ENCODE assay signal across 1 cellular context in the genomic region with DNA sequence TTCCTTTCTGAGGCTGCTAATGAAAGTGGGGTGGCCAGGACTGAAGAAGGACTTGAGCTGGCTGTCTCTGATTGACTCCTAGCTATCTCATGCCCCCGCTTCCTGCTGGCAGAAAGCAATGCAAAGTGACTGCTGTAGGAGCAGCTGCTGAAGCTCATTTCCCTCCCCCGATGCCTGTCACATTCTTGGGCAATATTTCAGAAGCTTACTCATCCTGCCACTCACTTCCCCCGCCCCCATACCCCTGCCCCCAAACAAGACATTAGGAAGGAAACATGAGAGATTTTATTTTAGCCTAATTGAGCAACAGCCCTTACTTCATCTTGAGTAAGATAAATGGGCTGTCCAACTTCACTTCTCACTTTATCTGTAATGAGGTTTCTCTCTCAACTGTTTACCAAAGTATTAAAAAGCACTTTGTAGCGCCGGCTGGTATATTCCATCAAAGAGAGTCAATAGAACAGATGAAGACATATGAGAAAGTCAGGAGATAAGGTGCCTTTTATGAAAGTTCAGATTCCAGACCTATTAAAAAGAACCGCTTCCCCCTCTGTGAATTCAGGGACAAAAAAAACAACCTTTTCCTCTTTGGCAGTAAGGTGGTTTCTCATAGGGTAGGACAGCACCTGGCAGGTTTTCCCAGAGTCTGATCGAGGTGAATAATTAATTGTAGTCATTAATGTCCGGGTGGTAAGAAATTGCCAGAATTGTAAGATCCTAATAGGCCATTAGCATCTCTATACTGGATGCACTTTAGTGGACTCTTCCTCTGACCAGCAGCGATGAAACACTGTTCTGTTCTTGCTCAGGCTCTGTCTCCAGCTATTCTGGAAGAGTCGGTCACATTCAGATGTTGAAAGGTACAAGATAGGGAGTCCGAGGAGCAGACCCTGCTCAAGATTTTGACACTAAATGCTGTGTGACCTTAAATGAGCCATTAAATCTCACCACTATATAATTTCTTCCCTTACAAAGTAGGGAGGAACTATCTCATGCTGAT.
TF ChIP-seq lines count a peak whose summit lies in the region.

No MANE protein-coding gene starts in this region.

TF ChIP-seq in K562, 482 proteins besides CTCF, POLR2A, EP300 and RAD21 (continued from another document):
- TF ChIP-seq, protein P1, sequence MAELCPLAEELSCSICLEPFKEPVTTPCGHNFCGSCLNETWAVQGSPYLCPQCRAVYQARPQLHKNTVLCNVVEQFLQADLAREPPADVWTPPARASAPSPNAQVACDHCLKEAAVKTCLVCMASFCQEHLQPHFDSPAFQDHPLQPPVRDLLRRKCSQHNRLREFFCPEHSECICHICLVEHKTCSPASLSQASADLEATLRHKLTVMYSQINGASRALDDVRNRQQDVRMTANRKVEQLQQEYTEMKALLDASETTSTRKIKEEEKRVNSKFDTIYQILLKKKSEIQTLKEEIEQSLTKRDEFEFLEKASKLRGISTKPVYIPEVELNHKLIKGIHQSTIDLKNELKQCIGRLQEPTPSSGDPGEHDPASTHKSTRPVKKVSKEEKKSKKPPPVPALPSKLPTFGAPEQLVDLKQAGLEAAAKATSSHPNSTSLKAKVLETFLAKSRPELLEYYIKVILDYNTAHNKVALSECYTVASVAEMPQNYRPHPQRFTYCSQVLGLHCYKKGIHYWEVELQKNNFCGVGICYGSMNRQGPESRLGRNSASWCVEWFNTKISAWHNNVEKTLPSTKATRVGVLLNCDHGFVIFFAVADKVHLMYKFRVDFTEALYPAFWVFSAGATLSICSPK (IDR thresholded peaks at IDR 0.05; ENCODE audit: borderline replicate concordance): no peak
- no peak for TF ChIP-seq ETS1 (conservative IDR thresholded peaks at IDR 0.05; ENCODE audit: control insufficient read depth, low read depth, low read length)
- 0 out of 2 replicates have a peak, but pooled peaks have one; percentile 25 for TF ChIP-seq MYC (IDR thresholded peaks at IDR 0.05; ENCODE audit: low read depth, low read length)
- TF ChIP-seq MYC (CRISPR knock-in tag; IDR thresholded peaks at IDR 0.05; ENCODE audit: borderline replicate concordance, low read depth): no peak
- TF ChIP-seq RBM39 (optimal IDR thresholded peaks at IDR 0.05; ENCODE audit: low read depth, low read length): no peak
- TF ChIP-seq NCOA4 (IDR thresholded peaks at IDR 0.05; ENCODE audit: partially characterized antibody): no peak
- no peak for TF ChIP-seq ARID2 (IDR thresholded peaks at IDR 0.05)
- TF ChIP-seq, protein P2, sequence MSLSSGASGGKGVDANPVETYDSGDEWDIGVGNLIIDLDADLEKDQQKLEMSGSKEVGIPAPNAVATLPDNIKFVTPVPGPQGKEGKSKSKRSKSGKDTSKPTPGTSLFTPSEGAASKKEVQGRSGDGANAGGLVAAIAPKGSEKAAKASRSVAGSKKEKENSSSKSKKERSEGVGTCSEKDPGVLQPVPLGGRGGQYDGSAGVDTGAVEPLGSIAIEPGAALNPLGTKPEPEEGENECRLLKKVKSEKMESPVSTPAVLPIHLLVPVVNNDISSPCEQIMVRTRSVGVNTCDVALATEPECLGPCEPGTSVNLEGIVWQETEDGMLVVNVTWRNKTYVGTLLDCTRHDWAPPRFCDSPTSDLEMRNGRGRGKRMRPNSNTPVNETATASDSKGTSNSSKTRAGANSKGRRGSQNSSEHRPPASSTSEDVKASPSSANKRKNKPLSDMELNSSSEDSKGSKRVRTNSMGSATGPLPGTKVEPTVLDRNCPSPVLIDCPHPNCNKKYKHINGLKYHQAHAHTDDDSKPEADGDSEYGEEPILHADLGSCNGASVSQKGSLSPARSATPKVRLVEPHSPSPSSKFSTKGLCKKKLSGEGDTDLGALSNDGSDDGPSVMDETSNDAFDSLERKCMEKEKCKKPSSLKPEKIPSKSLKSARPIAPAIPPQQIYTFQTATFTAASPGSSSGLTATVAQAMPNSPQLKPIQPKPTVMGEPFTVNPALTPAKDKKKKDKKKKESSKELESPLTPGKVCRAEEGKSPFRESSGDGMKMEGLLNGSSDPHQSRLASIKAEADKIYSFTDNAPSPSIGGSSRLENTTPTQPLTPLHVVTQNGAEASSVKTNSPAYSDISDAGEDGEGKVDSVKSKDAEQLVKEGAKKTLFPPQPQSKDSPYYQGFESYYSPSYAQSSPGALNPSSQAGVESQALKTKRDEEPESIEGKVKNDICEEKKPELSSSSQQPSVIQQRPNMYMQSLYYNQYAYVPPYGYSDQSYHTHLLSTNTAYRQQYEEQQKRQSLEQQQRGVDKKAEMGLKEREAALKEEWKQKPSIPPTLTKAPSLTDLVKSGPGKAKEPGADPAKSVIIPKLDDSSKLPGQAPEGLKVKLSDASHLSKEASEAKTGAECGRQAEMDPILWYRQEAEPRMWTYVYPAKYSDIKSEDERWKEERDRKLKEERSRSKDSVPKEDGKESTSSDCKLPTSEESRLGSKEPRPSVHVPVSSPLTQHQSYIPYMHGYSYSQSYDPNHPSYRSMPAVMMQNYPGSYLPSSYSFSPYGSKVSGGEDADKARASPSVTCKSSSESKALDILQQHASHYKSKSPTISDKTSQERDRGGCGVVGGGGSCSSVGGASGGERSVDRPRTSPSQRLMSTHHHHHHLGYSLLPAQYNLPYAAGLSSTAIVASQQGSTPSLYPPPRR (CRISPR knock-in tag; IDR thresholded peaks at IDR 0.05; ENCODE audit: borderline replicate concordance): no peak
- no peak for TF ChIP-seq HIVEP1 (CRISPR knock-in tag; IDR thresholded peaks at IDR 0.05)
- TF ChIP-seq ZNF408 (CRISPR knock-in tag; IDR thresholded peaks at IDR 0.05; ENCODE audit: low read depth): no peak
